9 cellular contexts compared by ENCODE assay signal in the genomic region with DNA sequence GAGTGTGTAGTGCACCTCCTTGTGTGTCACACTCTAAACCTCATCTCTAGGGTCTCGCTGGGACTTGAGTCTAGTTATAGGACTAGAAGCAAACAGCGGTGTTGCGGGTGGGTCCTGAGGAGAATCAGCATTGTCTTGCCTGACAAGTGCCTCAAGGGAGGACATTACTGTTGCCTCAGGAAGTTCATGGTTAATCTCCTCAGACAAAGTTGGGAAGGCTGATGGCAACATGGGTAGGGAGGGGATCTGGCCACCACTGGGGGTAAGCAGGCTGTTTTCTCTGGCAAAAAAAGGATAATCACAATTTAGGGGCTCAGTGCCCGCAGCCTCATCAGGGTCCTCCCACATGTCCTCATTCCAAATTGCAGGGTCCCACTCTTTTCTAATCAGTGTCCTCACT. TPM values are rescaled to one million over a fixed set of nuclear protein-coding genes. Genes with fewer than 3 reads are reported as not detected.
"Had no signal": no experiment of that assay in that cellular context is flagged by ENCODE, and none has a peak within 500 bp of the region (broad histone marks: within the 10 kb centered on the region; RNA-seq: fewer than 3 reads in every experiment).

No MANE protein-coding gene starts in this region.

- H3K9me3 Mint-ChIP-seq: GM23338 had no signal

- H3K4me2 ChIP-seq: GM23338 had no signal

- H3K27ac Mint-ChIP-seq: GM23338, H9, IgD-negative memory B cell had no signal

- H3K4me1 Mint-ChIP-seq: GM23338 had no signal

- ATAC-seq: GM23338, HepG2 had no signal

- H3K4me3 Mint-ChIP-seq: GM23338, H9, IgD-negative memory B cell had no signal

- H3K36me3 Mint-ChIP-seq: IgD-negative memory B cell had no signal

- H2AFZ ChIP-seq: GM23338 had no signal

- H3K4me3 ChIP-seq: GM23338 had no signal

- FAIRE-seq: H1, H54, HepG2 had no signal

- DNase-seq: H9, HCEC 1CT, KBM-7 had no signal

- H3K27ac ChIP-seq: HL-60 had no signal

RNA-seq across cellular contexts. Expression of a gene that starts 12.4 kb away (rescaled TPM):
- total RNA-seq: HepG2 had no signal
